8 cellular contexts compared by ENCODE assay signal in genomic region chr6:143941852-143942627, GRCh38.
DNase-seq lines count a peak whose midpoint lies in the region; ATAC-seq and TF ChIP-seq lines count a peak whose summit lies in the region.

No MANE protein-coding gene starts in this region.

- H3K4me2 ChIP-seq in PC-3 (ENCODE audit: low read length), result no peak overlapping the region

- POLR2A ChIA-PET in PC-3 (lab: Charles Lee; ENCODE audit: unreplicated experiment), result no interaction called here

- 65 to 75% (median 69%) methylated on average over 19 to 20 of the region's 20 CpGs for WGBS in spleen, 5 donors

- H4K20me1 ChIP-seq in PC-3 (ENCODE audit: low read length), result no peaks in the 10 kb centered on the region

- no peaks in the 10 kb centered on the region for H3F3A ChIP-seq in PC-3 (ENCODE audit: low read length, unreplicated experiment)

- H3K36me3 ChIP-seq in PC-3 (ENCODE audit: low read depth, low read length) (peaks cover 3% of the 10 kb centered on the region; the same call in 1 of the 2 replicates), spleen (peaks cover 0 to 13% (median 0%) of the 10 kb centered on the region in 6 donors)

- CTCF ChIA-PET in PC-3 (lab: Charles Lee), result interaction anchor here (0.6 to 1.0 kb wide), 2 partner anchors 11 to 71 kb away, joined by 4 to 5 read pairs; no protein-coding TSS in a partner anchor

- DNase-seq in NCI-H2227 (lab: John Stamatoyannopoulos, UW; ENCODE audit: unreplicated experiment), result peak; percentile 50
- no peak for DNase-seq in NCI-H2227 treated with DMSO at 0.1 percent for 48 hours (lab: John Stamatoyannopoulos, UW)
- peak; percentile 64 for DNase-seq in PC-3
- DNase-seq in activated T-helper 1 cell treated with anti-CD3 and anti-CD28 coated beads, Interleukin-2, amount 50 U/mL, for 16 hours (ENCODE audit: low read depth in 1 of 2, low spot score in 1 of 2), result peak; percentile 10 to 26
- DNase-seq in head of caudate nucleus, result peak in 39 of 42 donors; percentile 10 to 67 (median 40)
- DNase-seq in spleen, result peak; percentile 87

- no peak overlapping the region for H3K9ac ChIP-seq in PC-3 (ENCODE audit: low read length)

- BruUV-seq in PC-3 (replicated peaks; lab: Mats Ljungman, UMichigan), result no TSS peak

- H3K27ac ChIP-seq in PC-3 (ENCODE audit: low read length) (no peak overlapping the region), spleen (no peak overlapping the region)

- H3K4me3 ChIP-seq in PC-3 (ENCODE audit: low read length) (no peak overlapping the region), spleen (no peak overlapping the region)

- H3K4me1 ChIP-seq in PC-3 (ENCODE audit: insufficient read depth, low read length) (no peaks in the 10 kb centered on the region), spleen (no peaks in the 10 kb centered on the region)

- H3K79me2 ChIP-seq in PC-3 (ENCODE audit: low read length), result no peaks in the 10 kb centered on the region

- H3K9me3 ChIP-seq in PC-3 (ENCODE audit: low read length) (no peaks in the 10 kb centered on the region), spleen (peaks cover 0 to 2% (median 0%) of the 10 kb centered on the region in 8 donors)

- H3K27me3 ChIP-seq in PC-3 (ENCODE audit: low read length) (no peaks in the 10 kb centered on the region), spleen (replicated peaks in 1 of 7) (no peaks in the 10 kb centered on the region)

- ATAC-seq in HG03196 (IDR thresholded peaks at IDR 0.05; ENCODE audit: unreplicated experiment) (peak; percentile 50), PC-3 (peak; percentile 67), GM19395 (IDR thresholded peaks at IDR 0.05; ENCODE audit: unreplicated experiment) (no peak)

- no peak overlapping the region for H2AFZ ChIP-seq in PC-3 (ENCODE audit: low read length)

- H3K9me2 ChIP-seq in PC-3 (replicated peaks; ENCODE audit: low read length), result no peaks in the 10 kb centered on the region

- intact Hi-C loops in PC-3 (cut with micrococcal nuclease) (no loop called here), head of caudate nucleus (cut with DNase I) (no loop called here), spleen (cut with DNase I; ENCODE audit: low total_unique reads) (no loop called here)

- TF ChIP-seq CTCF in PC-3 (conservative IDR thresholded peaks at IDR 0.05; ENCODE audit: low read depth, low read length) (peak; percentile 74), spleen (IDR thresholded peaks at IDR 0.05 in 8 of 11, conservative IDR thresholded peaks at IDR 0.05 in 3 of 11) (peak in 10 of 11 experiments; percentile 7 to 65 (median 48))

- no peak for TF ChIP-seq POLR2A in spleen (IDR thresholded peaks at IDR 0.05)
